12 cellular contexts compared by ENCODE assay signal in genomic region chr5:60504342-60504741, GRCh38.
A peak's percentile ranks its signal among the peaks of the same experiment; 100 is the strongest.
DNase-seq lines count a peak whose midpoint lies in the region; ATAC-seq, FAIRE-seq and TF ChIP-seq lines count a peak whose summit lies in the region.
"Had no signal": no experiment of that assay in that cellular context is flagged by ENCODE, and none has a peak within 500 bp of the region (broad histone marks: within the 10 kb centered on the region; RNA-seq: fewer than 3 reads in every experiment).

No MANE protein-coding gene starts in this region.

- no peak overlapping the region for H2AFZ ChIP-seq in Karpas-422 (ENCODE audit: low read length)

- FAIRE-seq in GM18507 (lab: Jason Lieb, UNC): peak; percentile 38
- FAIRE-seq: endothelial cell of umbilical vein had no signal

- no peaks in the 10 kb centered on the region for H3K9me3 Mint-ChIP-seq in activated naive CD8-positive, alpha-beta T cell treated with anti-CD3 and anti-CD28 coated beads, Interleukin-2, amount 50 U/mL, for 24 hours
- H3K9me3 Mint-ChIP-seq in activated CD4-positive, alpha-beta memory T cell treated with anti-CD3 and anti-CD28 coated beads for 36 hours: no peaks in the 10 kb centered on the region

- CTCF ChIA-PET in activated CD4-positive, alpha-beta memory T cell treated with anti-CD3 and anti-CD28 coated beads for 36 hours (lab: Charles Lee): no interaction called here

- intact Hi-C loops in activated CD4-positive, alpha-beta memory T cell treated with anti-CD3 and anti-CD28 coated beads for 36 hours (cut with micrococcal nuclease): no loop called here

- no peaks in the 10 kb centered on the region; the same call in 1 of the 2 replicates for H3K9me3 ChIP-seq in Karpas-422 (ENCODE audit: low read length)
- H3K9me3 ChIP-seq: upper lobe of left lung had no signal

- H3K4me3 Mint-ChIP-seq in activated naive CD8-positive, alpha-beta T cell treated with anti-CD3 and anti-CD28 coated beads, Interleukin-2, amount 50 U/mL, for 24 hours: no peak overlapping the region
- no peak overlapping the region for H3K4me3 Mint-ChIP-seq in activated CD4-positive, alpha-beta memory T cell treated with anti-CD3 and anti-CD28 coated beads for 36 hours
- H3K4me3 Mint-ChIP-seq: T-helper 17 cell had no signal

- no peaks in the 10 kb centered on the region; the same call in 1 of the 2 replicates for H4K20me1 ChIP-seq in Karpas-422 (ENCODE audit: insufficient read depth, low read depth, low read length)

- no peak overlapping the region for H3K4me2 ChIP-seq in Karpas-422 (ENCODE audit: low read depth, low read length, poor library complexity, severe bottlenecking)

- H3K9me2 ChIP-seq in Karpas-422 (replicated peaks; ENCODE audit: insufficient read depth, low read length): no peaks in the 10 kb centered on the region

- H3K36me3 Mint-ChIP-seq in activated naive CD8-positive, alpha-beta T cell treated with anti-CD3 and anti-CD28 coated beads, Interleukin-2, amount 50 U/mL, for 24 hours (ENCODE audit: low read depth): no peaks in the 10 kb centered on the region
- no peaks in the 10 kb centered on the region for H3K36me3 Mint-ChIP-seq in activated CD4-positive, alpha-beta memory T cell treated with anti-CD3 and anti-CD28 coated beads for 36 hours

- H3K79me2 ChIP-seq in Karpas-422 (ENCODE audit: low read length): peaks cover 48% of the 10 kb centered on the region

- H3K4me1 Mint-ChIP-seq in activated naive CD8-positive, alpha-beta T cell treated with anti-CD3 and anti-CD28 coated beads, Interleukin-2, amount 50 U/mL, for 24 hours: no peaks in the 10 kb centered on the region
- H3K4me1 Mint-ChIP-seq in activated CD4-positive, alpha-beta memory T cell treated with anti-CD3 and anti-CD28 coated beads for 36 hours (ENCODE audit: low read depth): no peaks in the 10 kb centered on the region
- H3K4me1 Mint-ChIP-seq: T-helper 17 cell had no signal

- POLR2A ChIA-PET in activated CD4-positive, alpha-beta memory T cell treated with anti-CD3 and anti-CD28 coated beads for 36 hours (lab: Charles Lee): no interaction called here

- H3K27me3 ChIP-seq in Karpas-422 (ENCODE audit: low read length): no peaks in the 10 kb centered on the region
- H3K27me3 ChIP-seq: upper lobe of left lung had no signal

- H3K27ac Mint-ChIP-seq in activated naive CD8-positive, alpha-beta T cell treated with anti-CD3 and anti-CD28 coated beads, Interleukin-2, amount 50 U/mL, for 24 hours: no peak overlapping the region
- H3K27ac Mint-ChIP-seq in activated CD4-positive, alpha-beta memory T cell treated with anti-CD3 and anti-CD28 coated beads for 36 hours: no peak overlapping the region
- H3K27ac Mint-ChIP-seq: T-helper 17 cell had no signal

- no peak for TF ChIP-seq CTCF in GM20000 (IDR thresholded peaks at IDR 0.05; ENCODE audit: extremely low read depth, missing control alignments)

- H3K27ac ChIP-seq in Karpas-422 (ENCODE audit: low read length): peak overlapping the region; percentile 9; the same call in 1 of the 2 replicates
- H3K27ac ChIP-seq: upper lobe of left lung had no signal

- H3K36me3 ChIP-seq in Karpas-422 (ENCODE audit: insufficient read depth, low read length): peaks cover 20% of the 10 kb centered on the region
- H3K36me3 ChIP-seq: upper lobe of left lung had no signal

- ATAC-seq in HG02938 (IDR thresholded peaks at IDR 0.05; ENCODE audit: unreplicated experiment): peak; percentile 55
- no peak for ATAC-seq in activated naive CD8-positive, alpha-beta T cell treated with anti-CD3 and anti-CD28 coated beads, Interleukin-2, amount 50 U/mL, for 24 hours
- ATAC-seq: T-helper 17 cell had no signal

- H3K4me1 ChIP-seq in Karpas-422 (ENCODE audit: low read length): peaks cover 51% of the 10 kb centered on the region
- H3K4me1 ChIP-seq: upper lobe of left lung had no signal

- no peak overlapping the region for H3K9ac ChIP-seq in Karpas-422 (ENCODE audit: low read length)

- no peak overlapping the region for H3K4me3 ChIP-seq in Karpas-422 (ENCODE audit: low read length)
- H3K4me3 ChIP-seq: upper lobe of left lung had no signal

- H3K27me3 Mint-ChIP-seq in activated naive CD8-positive, alpha-beta T cell treated with anti-CD3 and anti-CD28 coated beads, Interleukin-2, amount 50 U/mL, for 24 hours: no peaks in the 10 kb centered on the region
- no peaks in the 10 kb centered on the region for H3K27me3 Mint-ChIP-seq in activated CD4-positive, alpha-beta memory T cell treated with anti-CD3 and anti-CD28 coated beads for 36 hours
- H3K27me3 Mint-ChIP-seq: T-helper 17 cell had no signal

- no peak for DNase-seq in GM18507 (ENCODE audit: extremely low spot score, insufficient read length, low read depth)
- DNase-seq in GM20000 (ENCODE audit: low spot score): peak; percentile 28
- no peak for DNase-seq in Karpas-422
- DNase-seq in activated naive CD8-positive, alpha-beta T cell treated with anti-CD3 and anti-CD28 coated beads, Interleukin-2, amount 50 U/mL, for 24 hours: no peak
- DNase-seq in activated CD4-positive, alpha-beta memory T cell treated with anti-CD3 and anti-CD28 coated beads for 36 hours: no peak
- no peak for DNase-seq in NCI-H1436 (lab: John Stamatoyannopoulos, UW)
- DNase-seq in DMS 273 treated with DMSO at 0.1 percent for 48 hours (lab: John Stamatoyannopoulos, UW): no peak
- DNase-seq: NCI-H1048, T-helper 17 cell, upper lobe of left lung had no signal
